31 cellular contexts compared by ENCODE assay signal in genomic region chr4:143017210-143017609, GRCh38.
"Had no signal": no experiment of that assay in that cellular context is flagged by ENCODE, and none has a peak within 500 bp of the region (broad histone marks: within the 10 kb centered on the region; RNA-seq: fewer than 3 reads in every experiment).

No MANE protein-coding gene starts in this region.

- H3K27me3 ChIP-seq: adrenal gland, body of pancreas, esophagus squamous epithelium, gastroesophageal sphincter, heart right ventricle had no signal

- H3K4me3 Mint-ChIP-seq: activated B cell treated with CpG ODN at 0.5 μM for 24 hours; activated CD8-positive, alpha-beta T cell treated with anti-CD3 and anti-CD28 coated beads for 36 hours; activated naive CD4-positive, alpha-beta T cell treated with anti-CD3 and anti-CD28 coated beads for 36 hours; activated naive CD4-positive, alpha-beta T cell treated with anti-CD3 and anti-CD28 coated beads, Interleukin-2, amount 50 U/mL, for 24 hours; activated naive CD8-positive, alpha-beta T cell treated with anti-CD3 and anti-CD28 coated beads for 36 hours; activated naive CD8-positive, alpha-beta T cell treated with anti-CD3 and anti-CD28 coated beads, Interleukin-2, amount 50 U/mL, for 24 hours; activated T-helper 1 cell treated with anti-CD3 and anti-CD28 coated beads, Interleukin-12 subunit alpha, Interleukin-12 subunit beta, Interleukin-2, Interleukin-4 antibody, amounts not matched to agents 30 ng/mL and 10 ng/mL and 1 ng/mL, durations not matched to agents 14 hours and 24 hours and 36 hours had no signal

- H3K4me1 Mint-ChIP-seq: activated naive CD4-positive, alpha-beta T cell treated with anti-CD3 and anti-CD28 coated beads, Interleukin-2, amount 50 U/mL, for 24 hours; activated naive CD8-positive, alpha-beta T cell treated with anti-CD3 and anti-CD28 coated beads for 36 hours; activated naive CD8-positive, alpha-beta T cell treated with anti-CD3 and anti-CD28 coated beads, Interleukin-2, amount 50 U/mL, for 24 hours had no signal

- H3K9me3 Mint-ChIP-seq: activated CD8-positive, alpha-beta T cell treated with anti-CD3 and anti-CD28 coated beads for 36 hours; activated naive CD8-positive, alpha-beta T cell treated with anti-CD3 and anti-CD28 coated beads, Interleukin-2, amount 50 U/mL, for 24 hours; activated T-helper 1 cell treated with anti-CD3 and anti-CD28 coated beads, Interleukin-12 subunit alpha, Interleukin-12 subunit beta, Interleukin-2, Interleukin-4 antibody, amounts not matched to agents 30 ng/mL and 10 ng/mL and 1 ng/mL, durations not matched to agents 14 hours and 24 hours and 36 hours; activated T-helper 2 cell treated with anti-CD3 and anti-CD28 coated beads, Interferon-gamma antibody, Interleukin-2, Interleukin-4, amounts not matched to agents 10 μg/mL and 5 μg/mL and 100 μg/mL, durations not matched to agents 14 hours and 24 hours and 36 hours had no signal

- H3K4me3 ChIP-seq: adrenal gland, body of pancreas, esophagus squamous epithelium, gastroesophageal sphincter, heart right ventricle had no signal

- H3K27ac ChIP-seq: adrenal gland, body of pancreas, epithelial cell of prostate, esophagus squamous epithelium, gastroesophageal sphincter, heart right ventricle, VCaP had no signal

- ATAC-seq: activated CD4-positive, CD25-positive, alpha-beta regulatory T cell treated with anti-CD3 and anti-CD28 coated beads, Interleukin-2, amount 50 U/mL, for 24 hours; activated CD8-positive, alpha-beta T cell treated with anti-CD3 and anti-CD28 coated beads for 36 hours; activated naive CD8-positive, alpha-beta T cell treated with anti-CD3 and anti-CD28 coated beads, Interleukin-2, amount 50 U/mL, for 24 hours; body of pancreas; gastroesophageal sphincter; heart right ventricle had no signal

- H3K4me1 ChIP-seq: body of pancreas had no signal

- H3K36me3 Mint-ChIP-seq: activated naive CD4-positive, alpha-beta T cell treated with anti-CD3 and anti-CD28 coated beads, Interleukin-2, amount 50 U/mL, for 24 hours; activated naive CD8-positive, alpha-beta T cell treated with anti-CD3 and anti-CD28 coated beads for 36 hours had no signal

- H3K9me3 ChIP-seq: adrenal gland, body of pancreas, esophagus squamous epithelium, gastroesophageal sphincter had no signal

- H3K27me3 Mint-ChIP-seq: activated B cell treated with CpG ODN at 0.5 μM for 24 hours; activated CD8-positive, alpha-beta T cell treated with anti-CD3 and anti-CD28 coated beads for 36 hours; activated naive CD8-positive, alpha-beta T cell treated with anti-CD3 and anti-CD28 coated beads for 36 hours; activated naive CD8-positive, alpha-beta T cell treated with anti-CD3 and anti-CD28 coated beads, Interleukin-2, amount 50 U/mL, for 24 hours had no signal

- H3K36me3 ChIP-seq: adrenal gland, esophagus squamous epithelium, gastroesophageal sphincter, heart right ventricle had no signal

- DNase-seq: activated B cell treated with CpG ODN at 0.5 μM for 24 hours; activated CD4-positive, alpha-beta T cell treated with anti-CD3 and anti-CD28 coated beads for 48 hours; activated CD4-positive, alpha-beta T cell treated with anti-CD3 and anti-CD28 coated beads, Interleukin-2, amount 50 U/mL, for 1 hour; activated CD4-positive, alpha-beta T cell treated with anti-CD3 and anti-CD28 coated beads, Interleukin-2, amount 50 U/mL, for 48 hours; activated CD8-positive, alpha-beta memory T cell treated with anti-CD3 and anti-CD28 coated beads for 24 hours; activated CD8-positive, alpha-beta T cell treated with anti-CD3 and anti-CD28 coated beads for 36 hours; activated effector memory CD4-positive, alpha-beta T cell treated with anti-CD3 and anti-CD28 coated beads, Interleukin-2, amount 50 U/mL, for 16 hours; activated naive CD4-positive, alpha-beta T cell treated with anti-CD3 and anti-CD28 coated beads for 36 hours; activated naive CD8-positive, alpha-beta T cell treated with anti-CD3 and anti-CD28 coated beads for 36 hours; activated naive CD8-positive, alpha-beta T cell treated with anti-CD3 and anti-CD28 coated beads, Interleukin-2, amount 50 U/mL, for 24 hours; activated T-cell treated with anti-CD3 and anti-CD28 coated beads, Interleukin-2, amount 50 U/mL, for 1 hour; activated T-cell treated with anti-CD3 and anti-CD28 coated beads, Interleukin-2, amount 50 U/mL, for 48 hours; adrenal gland; amygdala; aorta; body of pancreas; caudate nucleus; cortex of kidney; dermis blood vessel endothelial cell; effector CD4-positive, alpha-beta T cell; esophagus squamous epithelium; foreskin melanocyte; heart right ventricle; T-helper 2 cell had no signal

- H3K27ac Mint-ChIP-seq: activated B cell treated with CpG ODN at 0.5 μM for 24 hours; activated CD8-positive, alpha-beta T cell treated with anti-CD3 and anti-CD28 coated beads for 36 hours; activated naive CD4-positive, alpha-beta T cell treated with anti-CD3 and anti-CD28 coated beads for 36 hours; activated naive CD4-positive, alpha-beta T cell treated with anti-CD3 and anti-CD28 coated beads, Interleukin-2, amount 50 U/mL, for 24 hours; activated naive CD8-positive, alpha-beta T cell treated with anti-CD3 and anti-CD28 coated beads for 36 hours; activated naive CD8-positive, alpha-beta T cell treated with anti-CD3 and anti-CD28 coated beads, Interleukin-2, amount 50 U/mL, for 24 hours; activated T-helper 1 cell treated with anti-CD3 and anti-CD28 coated beads, Interleukin-12 subunit alpha, Interleukin-12 subunit beta, Interleukin-2, Interleukin-4 antibody, amounts not matched to agents 30 ng/mL and 10 ng/mL and 1 ng/mL, durations not matched to agents 14 hours and 24 hours and 36 hours; activated T-helper 2 cell treated with anti-CD3 and anti-CD28 coated beads, Interferon-gamma antibody, Interleukin-2, Interleukin-4, amounts not matched to agents 10 μg/mL and 5 μg/mL and 100 μg/mL, durations not matched to agents 14 hours and 24 hours and 36 hours had no signal
